24 cellular contexts compared by ENCODE assay signal in genomic region chr13:101346161-101346560, GRCh38.
"Had no signal": no experiment of that assay in that cellular context is flagged by ENCODE, and none has a peak within 500 bp of the region (broad histone marks: within the 10 kb centered on the region; RNA-seq: fewer than 3 reads in every experiment).

No MANE protein-coding gene starts in this region.

- DNase-seq: effector CD8-positive, alpha-beta T cell; endodermal cell; heart left ventricle; kidney; mucosa of descending colon; naive B cell; spleen; stimulated activated CD4-positive, alpha-beta T cell treated with anti-CD3 and anti-CD28 coated beads, Interleukin-4, amount 100 ng/mL, for 4 hours; stimulated activated naive CD8-positive, alpha-beta T cell treated with anti-CD3 and anti-CD28 coated beads, Interleukin-15, Interleukin-2, amounts not matched to agents 100 U/mL and 50 U/mL, for 24 hours; substantia nigra; testis; tibial artery had no signal

- ATAC-seq: esophagus mucosa; foreskin keratinocyte; gastroesophageal sphincter; heart left ventricle; left lobe of liver; mucosa of descending colon; sciatic nerve; stimulated activated memory B cell treated with anti-CD40 and anti-IgM and Interleukin-4, amounts not matched to agents 10 μg/mL and 1 μg/mL and 100 μg/mL, for 72 hours; stimulated activated naive CD8-positive, alpha-beta T cell treated with anti-CD3 and anti-CD28 coated beads, Interleukin-15, Interleukin-2, amounts not matched to agents 100 U/mL and 50 U/mL, for 24 hours had no signal

- H3K36me3 ChIP-seq: gastroesophageal sphincter, heart left ventricle, neural progenitor cell, prostate gland, right atrium auricular region, spleen, tibial artery had no signal

- H3K9ac ChIP-seq: neural progenitor cell had no signal

- H3K79me2 ChIP-seq: hepatocyte had no signal

- H3K4me1 ChIP-seq: foreskin keratinocyte, gastroesophageal sphincter, heart left ventricle, prostate gland, right atrium auricular region, spleen, testis, tibial artery had no signal

- H3K4me2 ChIP-seq: hepatocyte, neural progenitor cell had no signal

- H3K27me3 ChIP-seq: foreskin keratinocyte, gastroesophageal sphincter, heart left ventricle, hepatocyte, neural progenitor cell, right atrium auricular region, spleen, testis, tibial artery had no signal

- H3K4me3 ChIP-seq: gastroesophageal sphincter, heart left ventricle, hepatocyte, lung, mucosa of descending colon, neural progenitor cell, prostate gland, right atrium auricular region, spleen, testis, tibial artery had no signal

- H3K9me3 ChIP-seq: gastroesophageal sphincter, mucosa of descending colon, prostate gland, right atrium auricular region, spleen, testis, tibial artery had no signal

- H2AFZ ChIP-seq: hepatocyte, neural progenitor cell had no signal

- H3K27ac ChIP-seq: epithelial cell of prostate, foreskin keratinocyte, gastroesophageal sphincter, heart left ventricle, hepatocyte, neural progenitor cell, prostate gland, right atrium auricular region, spleen, testis, tibial artery had no signal
